Comparison of ENCODE assay signal across 29 cellular contexts in genomic region chr2:101439716-101440115, GRCh38. TPM values are rescaled to one million over a fixed set of nuclear protein-coding genes. Genes with fewer than 3 reads are reported as not detected.
"Had no signal": no experiment of that assay in that cellular context is flagged by ENCODE, and none has a peak within 500 bp of the region (broad histone marks: within the 10 kb centered on the region; RNA-seq: fewer than 3 reads in every experiment).

No MANE protein-coding gene starts in this region.

- H3K4me1 ChIP-seq: adrenal gland had no signal

- H3K27ac ChIP-seq: adrenal gland, body of pancreas had no signal

- H3K9me3 Mint-ChIP-seq: activated naive CD4-positive, alpha-beta T cell treated with anti-CD3 and anti-CD28 coated beads for 36 hours; central memory CD8-positive, alpha-beta T cell had no signal

- H3K4me3 Mint-ChIP-seq: activated CD4-positive, alpha-beta T cell treated with anti-CD3 and anti-CD28 coated beads for 36 hours; activated CD4-positive, alpha-beta T cell treated with anti-CD3 and anti-CD28 coated beads, Interleukin-2, amount 10 ng/mL, durations not matched to agents 7 days and 5 days; activated CD8-positive, alpha-beta T cell treated with anti-CD3 and anti-CD28 coated beads, Interleukin-2, amount 10 ng/mL, durations not matched to agents 7 days and 5 days; activated naive CD4-positive, alpha-beta T cell treated with anti-CD3 and anti-CD28 coated beads for 36 hours; activated T-cell treated with anti-CD3 and anti-CD28 coated beads, Interleukin-2, amount 50 U/mL, for 24 hours; central memory CD8-positive, alpha-beta T cell; T-helper 1 cell treated with Interleukin-12 subunit alpha and Interleukin-12 subunit beta and Interleukin-4 antibody, amounts not matched to agents 30 μg/mL and 1 μg/mL, for 36 hours; T-helper 2 cell treated with Interferon-gamma antibody and Interleukin-4, amounts not matched to agents 5 μg/mL and 100 μg/mL, for 36 hours; WTC11 had no signal

- H3K4me3 ChIP-seq: adrenal gland, body of pancreas, K562 had no signal

- H3K27me3 ChIP-seq: adrenal gland, body of pancreas had no signal

- H3K36me3 Mint-ChIP-seq: WTC11 had no signal

- H3K27me3 Mint-ChIP-seq: activated CD4-positive, alpha-beta T cell treated with anti-CD3 and anti-CD28 coated beads for 36 hours; activated CD4-positive, alpha-beta T cell treated with anti-CD3 and anti-CD28 coated beads, Interleukin-2, amount 10 ng/mL, durations not matched to agents 7 days and 5 days; activated T-cell treated with anti-CD3 and anti-CD28 coated beads, Interleukin-2, amount 50 U/mL, for 24 hours had no signal

- H3K36me3 ChIP-seq: adrenal gland had no signal

- H3K9me3 ChIP-seq: adrenal gland, body of pancreas had no signal

- ATAC-seq: activated CD4-positive, alpha-beta T cell treated with anti-CD3 and anti-CD28 coated beads for 36 hours; activated CD4-positive, CD25-positive, alpha-beta regulatory T cell treated with anti-CD3 and anti-CD28 coated beads, Interleukin-2, amount 50 U/mL, for 24 hours; activated CD8-positive, alpha-beta T cell treated with anti-CD3 and anti-CD28 coated beads, Interleukin-2, amount 10 ng/mL, durations not matched to agents 7 days and 5 days; activated naive CD4-positive, alpha-beta T cell treated with anti-CD3 and anti-CD28 coated beads, Interleukin-2, amount 50 U/mL, for 72 hours; Panc1; WTC11 had no signal

- H3K27ac Mint-ChIP-seq: activated CD4-positive, alpha-beta T cell treated with anti-CD3 and anti-CD28 coated beads for 36 hours; activated CD4-positive, alpha-beta T cell treated with anti-CD3 and anti-CD28 coated beads, Interleukin-2, amount 10 ng/mL, durations not matched to agents 7 days and 5 days; activated CD8-positive, alpha-beta T cell treated with anti-CD3 and anti-CD28 coated beads, Interleukin-2, amount 10 ng/mL, durations not matched to agents 7 days and 5 days; activated naive CD4-positive, alpha-beta T cell treated with anti-CD3 and anti-CD28 coated beads for 36 hours; activated naive CD4-positive, alpha-beta T cell treated with anti-CD3 and anti-CD28 coated beads, Interleukin-2, amount 50 U/mL, for 72 hours; activated T-cell treated with anti-CD3 and anti-CD28 coated beads, Interleukin-2, amount 50 U/mL, for 24 hours; activated T-helper 2 cell treated with anti-CD3 and anti-CD28 coated beads, Interferon-gamma antibody, Interleukin-2, Interleukin-4, amounts not matched to agents 10 μg/mL and 5 μg/mL and 100 μg/mL, durations not matched to agents 14 hours and 24 hours and 36 hours; T-helper 1 cell treated with Interleukin-12 subunit alpha and Interleukin-12 subunit beta and Interleukin-4 antibody, amounts not matched to agents 30 μg/mL and 1 μg/mL, for 36 hours; T-helper 2 cell treated with Interferon-gamma antibody and Interleukin-4, amounts not matched to agents 5 μg/mL and 100 μg/mL, for 36 hours; WTC11 had no signal

- DNase-seq: activated CD4-positive, alpha-beta T cell treated with anti-CD3 and anti-CD28 coated beads for 36 hours; activated CD4-positive, alpha-beta T cell treated with anti-CD3 and anti-CD28 coated beads, Interleukin-2, amount 10 ng/mL, durations not matched to agents 7 days and 5 days; activated CD4-positive, alpha-beta T cell treated with anti-CD3 and anti-CD28 coated beads, Interleukin-2, amount 50 U/mL, for 48 hours; activated CD8-positive, alpha-beta T cell treated with anti-CD3 and anti-CD28 coated beads, Interleukin-2, amount 10 ng/mL, durations not matched to agents 7 days and 5 days; activated gamma-delta T cell treated with Interleukin-2 at 50 U/mL for 16 hours; activated naive CD4-positive, alpha-beta T cell treated with anti-CD3 and anti-CD28 coated beads for 36 hours; activated T-cell treated with anti-CD3 and anti-CD28 coated beads, Interleukin-2, amount 50 U/mL, for 24 hours; adrenal gland; Karpas-422; NCI-H1105; NCI-H1436; NCI-H1694; NCI-H1930; NCI-H524 treated with DMSO at 0.1 percent for 48 hours; SIG-M5; SW 1271 had no signal

RNA-seq across cellular contexts. Expression of gene RFX8, which starts 35.2 kb away (rescaled TPM):
- total RNA-seq: astrocyte, body of pancreas, bronchial epithelial cell, K562, MCF 10A had no signal

RNA-seq across cellular contexts. Expression of gene CREG2, which starts 52.4 kb away (rescaled TPM):
- total RNA-seq: activated CD4-positive, alpha-beta T cell treated with anti-CD3 and anti-CD28 coated beads for 36 hours; activated CD8-positive, alpha-beta T cell treated with anti-CD3 and anti-CD28 coated beads, Interleukin-2, amount 10 ng/mL, durations not matched to agents 7 days and 5 days; activated naive CD4-positive, alpha-beta T cell treated with anti-CD3 and anti-CD28 coated beads for 36 hours; activated naive CD4-positive, alpha-beta T cell treated with anti-CD3 and anti-CD28 coated beads, Interleukin-2, amount 50 U/mL, for 72 hours; activated T-helper 2 cell treated with anti-CD3 and anti-CD28 coated beads, Interferon-gamma antibody, Interleukin-2, Interleukin-4, amounts not matched to agents 10 μg/mL and 5 μg/mL and 100 μg/mL, durations not matched to agents 14 hours and 24 hours and 36 hours; body of pancreas; K562; MCF 10A had no signal
